In the genomic region with DNA sequence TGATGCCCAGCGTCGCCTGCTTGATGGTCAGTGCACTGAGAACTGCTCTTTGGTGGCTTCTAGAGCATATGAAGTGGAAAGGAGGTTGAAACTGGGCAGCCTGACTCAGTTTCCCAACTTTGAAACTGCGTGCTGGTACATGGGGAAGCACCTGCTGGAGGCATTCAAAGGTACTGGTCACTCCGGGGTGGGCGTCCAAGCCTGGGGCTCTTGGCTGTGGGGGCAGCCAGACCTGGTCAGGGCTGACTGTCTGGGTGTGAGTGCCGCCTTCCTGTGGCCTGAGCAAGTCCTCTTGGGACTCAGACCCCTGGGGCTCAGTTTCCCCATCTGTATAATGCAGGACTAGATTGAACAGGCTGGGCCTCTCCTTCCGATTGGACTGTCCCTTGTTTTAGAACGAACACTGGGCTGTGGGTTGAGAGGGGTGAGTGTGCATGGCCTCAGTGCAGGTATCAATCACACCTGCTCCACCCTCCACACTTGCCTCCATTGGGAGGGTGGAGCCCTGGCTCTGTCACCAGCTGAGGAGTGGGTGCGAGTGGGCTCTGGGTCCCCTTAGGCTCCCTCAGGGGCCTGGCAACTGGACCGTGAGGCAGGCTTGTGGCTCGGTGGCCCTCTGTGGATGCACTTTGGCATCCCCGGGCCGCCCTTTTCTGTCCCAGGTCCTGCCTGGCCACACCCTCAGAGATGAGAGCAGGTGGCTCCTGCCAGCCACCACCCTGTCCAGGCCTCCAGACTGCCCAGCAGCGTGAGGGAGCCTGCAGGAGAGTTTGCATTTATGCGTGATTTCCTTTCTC, we compare ENCODE assay signal across 24 cellular contexts.
DNase-seq lines count a peak whose midpoint lies in the region; ATAC-seq and TF ChIP-seq lines count a peak whose summit lies in the region.
"Had no signal": no experiment of that assay in that cellular context is flagged by ENCODE, and none has a peak within 500 bp of the region (broad histone marks: within the 10 kb centered on the region; RNA-seq: fewer than 3 reads in every experiment).

No MANE protein-coding gene starts in this region.

- peaks cover 0 to 5% (median 3%) of the 10 kb centered on the region in 3 donors for H3K27me3 Mint-ChIP-seq in CD14-positive monocyte (ENCODE audit: low read depth in 3 of 3)
- H3K27me3 Mint-ChIP-seq: activated CD4-positive, alpha-beta T cell treated with anti-CD3 and anti-CD28 coated beads, Interleukin-2, amount 10 ng/mL, durations not matched to agents 24 days and 14 days; memory B cell; stimulated activated memory B cell treated with anti-CD40 and anti-IgM and Interleukin-4, amounts not matched to agents 10 μg/mL and 1 μg/mL and 100 μg/mL, for 72 hours had no signal

- peak; percentile 36 for DNase-seq in CD14-positive monocyte (ENCODE audit: low spot score)
- peak in 2 of 3 donors; percentile 33 to 34 for DNase-seq in Peyer's patch
- DNase-seq in heart left ventricle, result peak in 3 of 5 donors; percentile 12 to 29 (median 19)
- peak; percentile 75 for DNase-seq in posterior vena cava (ENCODE audit: low spot score)
- no peak for DNase-seq in GF-D8 (lab: John Stamatoyannopoulos, UW)
- DNase-seq in AG20443 (ENCODE audit: low spot score), result no peak
- DNase-seq: activated CD4-positive, alpha-beta T cell treated with anti-CD3 and anti-CD28 coated beads, Interleukin-2, amount 10 ng/mL, durations not matched to agents 24 days and 14 days; activated CD8-positive, alpha-beta memory T cell treated with anti-CD3 and anti-CD28 coated beads for 24 hours; activated gamma-delta T cell; activated T-cell treated with anti-CD3 and anti-CD28 coated beads, Interleukin-2, amount 50 U/mL, for 1 hour; C1 segment of cervical spinal cord; DMS53; NCI-H1048; NCI-H1694; NCI-H446; NCI-H748 treated with DMSO at 0.1 percent for 48 hours had no signal

- H3K27ac ChIP-seq in Peyer's patch (no peak overlapping the region), heart left ventricle (no peak overlapping the region)
- H3K27ac ChIP-seq: hepatocyte, prostate gland, SJSA1, upper lobe of left lung had no signal

- intact Hi-C loops in CD14-positive monocyte (cut with micrococcal nuclease) (no loop called here), heart left ventricle (cut with DNase I) (no loop called here), posterior vena cava (cut with DNase I) (no loop called here)

- 90 to 98% (median 97%) methylated on average over 9 to 15 of the region's 15 CpGs for WGBS in heart left ventricle, 4 donors

- H3K4me1 ChIP-seq in Peyer's patch, result no peaks in the 10 kb centered on the region
- H3K4me1 ChIP-seq in heart left ventricle, result no peaks in the 10 kb centered on the region
- H3K4me1 ChIP-seq: Caco-2, prostate gland, SJSA1, upper lobe of left lung had no signal

- H3K4me1 Mint-ChIP-seq in CD14-positive monocyte, result no peaks in the 10 kb centered on the region
- H3K4me1 Mint-ChIP-seq: activated CD4-positive, alpha-beta T cell treated with anti-CD3 and anti-CD28 coated beads, Interleukin-2, amount 10 ng/mL, durations not matched to agents 24 days and 14 days; memory B cell; stimulated activated memory B cell treated with anti-CD40 and anti-IgM and Interleukin-4, amounts not matched to agents 10 μg/mL and 1 μg/mL and 100 μg/mL, for 72 hours had no signal

- H3K4me3 Mint-ChIP-seq in CD14-positive monocyte, result no peak overlapping the region
- H3K4me3 Mint-ChIP-seq: activated CD4-positive, alpha-beta T cell treated with anti-CD3 and anti-CD28 coated beads, Interleukin-2, amount 10 ng/mL, durations not matched to agents 24 days and 14 days; memory B cell; stimulated activated memory B cell treated with anti-CD40 and anti-IgM and Interleukin-4, amounts not matched to agents 10 μg/mL and 1 μg/mL and 100 μg/mL, for 72 hours had no signal

- H3K27me3 ChIP-seq in Peyer's patch (no peaks in the 10 kb centered on the region), heart left ventricle (no peaks in the 10 kb centered on the region)
- H3K27me3 ChIP-seq: hepatocyte, SJSA1, upper lobe of left lung had no signal

- H3K4me3 ChIP-seq in Peyer's patch, result no peak overlapping the region
- no peak overlapping the region for H3K4me3 ChIP-seq in heart left ventricle
- H3K4me3 ChIP-seq: hepatocyte, prostate gland, SJSA1, upper lobe of left lung had no signal

- TF ChIP-seq POLR2A in Peyer's patch (IDR thresholded peaks at IDR 0.05) (no peak), heart left ventricle (IDR thresholded peaks at IDR 0.05) (no peak)

- H3K36me3 ChIP-seq in Peyer's patch (peaks cover 0 to 79% (median 0%) of the 10 kb centered on the region in 3 donors), heart left ventricle (peaks cover 0 to 85% (median 77%) of the 10 kb centered on the region in 9 donors)

- H3K36me3 Mint-ChIP-seq in CD14-positive monocyte, result peaks cover 68 to 74% of the 10 kb centered on the region in 2 donors

- TF ChIP-seq CTCF in CD14-positive monocyte (IDR thresholded peaks at IDR 0.05) (no peak), Peyer's patch (IDR thresholded peaks at IDR 0.05) (no peak), heart left ventricle (IDR thresholded peaks at IDR 0.05) (no peak)

- no peak for ATAC-seq in heart left ventricle
- no peak for ATAC-seq in HG03432 (IDR thresholded peaks at IDR 0.05; ENCODE audit: unreplicated experiment)
- ATAC-seq: stimulated activated memory B cell treated with anti-CD40 and anti-IgM and Interleukin-4, amounts not matched to agents 10 μg/mL and 1 μg/mL and 100 μg/mL, for 72 hours had no signal

- H3K9me3 ChIP-seq in Peyer's patch (no peaks in the 10 kb centered on the region), heart left ventricle (no peaks in the 10 kb centered on the region)
- H3K9me3 ChIP-seq: Caco-2, prostate gland, SJSA1, upper lobe of left lung had no signal

- peak overlapping the region in 1 of 7 donors; percentile 5 for H3K27ac Mint-ChIP-seq in CD14-positive monocyte
- H3K27ac Mint-ChIP-seq: activated CD4-positive, alpha-beta T cell treated with anti-CD3 and anti-CD28 coated beads, Interleukin-2, amount 10 ng/mL, durations not matched to agents 24 days and 14 days; memory B cell; stimulated activated memory B cell treated with anti-CD40 and anti-IgM and Interleukin-4, amounts not matched to agents 10 μg/mL and 1 μg/mL and 100 μg/mL, for 72 hours had no signal

- peaks cover 0 to 2% (median 0%) of the 10 kb centered on the region in 7 donors for H3K9me3 Mint-ChIP-seq in CD14-positive monocyte
- H3K9me3 Mint-ChIP-seq: activated CD4-positive, alpha-beta T cell treated with anti-CD3 and anti-CD28 coated beads, Interleukin-2, amount 10 ng/mL, durations not matched to agents 24 days and 14 days; memory B cell; stimulated activated memory B cell treated with anti-CD40 and anti-IgM and Interleukin-4, amounts not matched to agents 10 μg/mL and 1 μg/mL and 100 μg/mL, for 72 hours had no signal

Comparison
In these comparisons a context has a peak if more than half of its experiments do, and no peak if none do; other contexts are left out.
1. DNase-seq: peak in CD14-positive monocyte (single experiment), Peyer's patch (2 of 3), heart left ventricle (3 of 5) and posterior vena cava (single experiment); none in GF-D8 (single experiment) and AG20443 (single experiment).